Comparison of ENCODE assay signal across 1 cellular context in genomic region chr1:179365342-179366092, GRCh38.
TF ChIP-seq lines count a peak whose summit lies in the region.

A gene with protein sequence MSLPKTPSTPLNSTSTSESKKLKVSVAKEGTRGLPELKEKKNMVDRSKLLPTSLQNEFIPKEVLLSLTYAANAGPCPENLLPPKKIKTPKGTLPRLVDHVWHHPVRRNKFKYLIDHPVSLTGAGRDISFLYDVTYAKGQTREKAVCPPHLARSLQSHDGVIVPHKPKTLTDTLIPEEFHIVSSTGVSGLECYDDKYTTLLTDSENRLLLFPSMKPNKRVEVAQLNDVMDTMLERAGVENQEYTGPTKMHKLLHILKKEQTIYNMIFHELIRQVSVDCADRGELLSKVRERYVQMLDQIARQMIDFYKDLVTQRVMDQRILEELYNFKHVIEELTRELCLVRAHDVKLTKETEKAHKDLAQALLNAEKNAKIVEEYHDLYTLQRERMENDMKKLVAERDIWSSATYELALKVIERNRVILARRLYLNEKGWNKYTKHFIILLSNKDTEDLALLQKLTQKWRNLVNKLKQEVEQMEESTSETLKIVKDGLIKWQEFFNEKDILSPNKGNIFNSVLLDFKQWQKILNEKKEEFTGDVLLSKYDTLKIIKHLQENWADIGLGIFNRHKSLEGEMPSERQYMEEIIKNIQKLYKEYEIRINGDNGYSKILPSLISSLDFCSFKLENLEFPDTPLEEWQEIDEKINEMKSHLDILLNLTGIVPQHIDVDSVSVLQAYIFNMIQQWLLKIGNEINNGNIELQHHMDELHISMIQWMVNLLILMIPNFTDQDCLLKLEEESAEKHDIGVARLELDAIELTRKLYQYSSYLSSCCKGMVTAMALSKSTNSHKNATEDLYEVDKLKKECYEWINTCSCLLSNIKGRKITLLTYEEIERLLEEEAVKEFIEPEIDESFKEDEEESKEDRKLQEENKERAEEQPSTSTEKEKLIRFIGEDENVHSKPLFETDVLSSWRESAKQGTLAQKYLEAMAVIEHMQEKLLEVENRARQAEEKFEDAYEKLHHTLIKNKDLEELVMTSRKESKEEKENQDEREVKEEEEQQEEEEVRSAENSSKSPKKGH (plus strand): TSS chr1:179365971. CDS start chr1:179366510, 539 bp downstream.

TF ChIP-seq in K562, 482 proteins besides CTCF, POLR2A, EP300 and RAD21 (continued from another document and continues in another):
- TF ChIP-seq, protein P1, sequence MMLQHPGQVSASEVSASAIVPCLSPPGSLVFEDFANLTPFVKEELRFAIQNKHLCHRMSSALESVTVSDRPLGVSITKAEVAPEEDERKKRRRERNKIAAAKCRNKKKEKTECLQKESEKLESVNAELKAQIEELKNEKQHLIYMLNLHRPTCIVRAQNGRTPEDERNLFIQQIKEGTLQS (IDR thresholded peaks at IDR 0.05): no peak
- TF ChIP-seq, protein P1 (CRISPR knock-in tag; conservative IDR thresholded peaks at IDR 0.05): peak; percentile 51; the same call in 1 of the 2 replicates
- TF ChIP-seq ZNF224 (CRISPR knock-in tag; IDR thresholded peaks at IDR 0.05) (no peak), SRF (CRISPR knock-in tag; IDR thresholded peaks at IDR 0.05) (peak in 1 of 2 experiments; percentile 64; a peak in 1 of 4 replicates), PTTG1 (tag; IDR thresholded peaks at IDR 0.05; ENCODE audit: low read depth) (no peak), ZNF311 (CRISPR knock-in tag; IDR thresholded peaks at IDR 0.05) (no peak), HDAC1 (IDR thresholded peaks at IDR 0.05) (peak; percentile 73 to 99; a peak in 3 of 4 replicates), SETDB1 (IDR thresholded peaks at IDR 0.05; ENCODE audit: low read length) (no peak), RBM39 (optimal IDR thresholded peaks at IDR 0.05; ENCODE audit: low read depth, low read length) (no peak), SAFB2 (IDR thresholded peaks at IDR 0.05; ENCODE audit: borderline replicate concordance, low read depth, low read length, severe bottlenecking) (no peak), ZNF133 (CRISPR knock-in tag; IDR thresholded peaks at IDR 0.05) (no peak), SP2 (IDR thresholded peaks at IDR 0.05; ENCODE audit: extremely low read depth, low read depth, low read length, poor library complexity, severe bottlenecking) (no peak), NEUROD1 (IDR thresholded peaks at IDR 0.05; ENCODE audit: borderline replicate concordance, low read depth, low read length, partially characterized antibody) (peak; percentile 86), STAG1 (CRISPR knock-in tag; IDR thresholded peaks at IDR 0.05; ENCODE audit: borderline replicate concordance) (no peak), HDAC2 (IDR thresholded peaks at IDR 0.05) (peak; percentile 49; the same call in 1 of the 2 replicates), SUPT5H (IDR thresholded peaks at IDR 0.05) (peak; percentile 63; the same call in 1 of the 2 replicates), GTF2E2 (tag; IDR thresholded peaks at IDR 0.05) (no peak), ZNF121 (CRISPR knock-in tag; conservative IDR thresholded peaks at IDR 0.05) (no peak), ZNF165 (CRISPR knock-in tag; IDR thresholded peaks at IDR 0.05; ENCODE audit: borderline replicate concordance) (0 out of 2 replicates have a peak, but pooled peaks have one; percentile 7), PTBP1 (IDR thresholded peaks at IDR 0.05; ENCODE audit: low read depth, low read length) (no peak), ZNF197 (CRISPR knock-in tag; IDR thresholded peaks at IDR 0.05; ENCODE audit: low read depth) (peak; percentile 77; the same call in 1 of the 2 replicates), CEBPB (tag; IDR thresholded peaks at IDR 0.05) (peak; percentile 43; the same call in 1 of the 2 replicates), CHD1 (IDR thresholded peaks at IDR 0.05; ENCODE audit: low read length) (peak; percentile 49), KLF10 (CRISPR knock-in tag; IDR thresholded peaks at IDR 0.05) (no peak), ARID2 (IDR thresholded peaks at IDR 0.05) (no peak), SNRNP70 (optimal IDR thresholded peaks at IDR 0.05; ENCODE audit: low read depth, low read length) (no peak), ZNF408 (CRISPR knock-in tag; IDR thresholded peaks at IDR 0.05; ENCODE audit: low read depth) (no peak), ZNF655 (CRISPR knock-in tag; IDR thresholded peaks at IDR 0.05) (no peak), ZNF124 (CRISPR knock-in tag; IDR thresholded peaks at IDR 0.05) (no peak), SMAD3 (CRISPR knock-in tag; conservative IDR thresholded peaks at IDR 0.05) (0 out of 2 replicates have a peak, but pooled peaks have one; percentile 45), MEF2D (tag; conservative IDR thresholded peaks at IDR 0.05; ENCODE audit: low read depth) (peak; percentile 11; the same call in 1 of the 2 replicates), NCOA2 (IDR thresholded peaks at IDR 0.05; ENCODE audit: partially characterized antibody in 2 of 2) (peak in 1 of 2 experiments; percentile 96), SLC30A9 (CRISPR knock-in tag; IDR thresholded peaks at IDR 0.05) (no peak), ZBTB7A (IDR thresholded peaks at IDR 0.05; ENCODE audit: borderline replicate concordance, control insufficient read depth, low read depth, low read length) (peak; percentile 98), TAF15 (IDR thresholded peaks at IDR 0.05; ENCODE audit: low read depth, low read length) (no peak), MAFF (IDR thresholded peaks at IDR 0.05; ENCODE audit: low read length) (no peak), TAL1 (IDR thresholded peaks at IDR 0.05) (0 out of 2 replicates have a peak, but pooled peaks have one; percentile 8), NBN (IDR thresholded peaks at IDR 0.05; ENCODE audit: low read depth) (peak; percentile 66; the same call in 1 of the 2 replicates), ETS2 (tag; IDR thresholded peaks at IDR 0.05; ENCODE audit: borderline replicate concordance, poor library complexity, severe bottlenecking) (no peak), GABPB2 (CRISPR knock-in tag; conservative IDR thresholded peaks at IDR 0.05) (no peak)
- TF ChIP-seq, protein P2, sequence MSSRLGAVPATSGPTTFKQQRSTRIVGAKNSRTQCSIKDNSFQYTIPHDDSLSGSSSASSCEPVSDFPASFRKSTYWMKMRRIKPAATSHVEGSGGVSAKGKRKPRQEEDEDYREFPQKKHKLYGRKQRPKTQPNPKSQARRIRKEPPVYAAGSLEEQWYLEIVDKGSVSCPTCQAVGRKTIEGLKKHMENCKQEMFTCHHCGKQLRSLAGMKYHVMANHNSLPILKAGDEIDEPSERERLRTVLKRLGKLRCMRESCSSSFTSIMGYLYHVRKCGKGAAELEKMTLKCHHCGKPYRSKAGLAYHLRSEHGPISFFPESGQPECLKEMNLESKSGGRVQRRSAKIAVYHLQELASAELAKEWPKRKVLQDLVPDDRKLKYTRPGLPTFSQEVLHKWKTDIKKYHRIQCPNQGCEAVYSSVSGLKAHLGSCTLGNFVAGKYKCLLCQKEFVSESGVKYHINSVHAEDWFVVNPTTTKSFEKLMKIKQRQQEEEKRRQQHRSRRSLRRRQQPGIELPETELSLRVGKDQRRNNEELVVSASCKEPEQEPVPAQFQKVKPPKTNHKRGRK (tag; IDR thresholded peaks at IDR 0.05): peak; percentile 93
- TF ChIP-seq, protein P3, sequence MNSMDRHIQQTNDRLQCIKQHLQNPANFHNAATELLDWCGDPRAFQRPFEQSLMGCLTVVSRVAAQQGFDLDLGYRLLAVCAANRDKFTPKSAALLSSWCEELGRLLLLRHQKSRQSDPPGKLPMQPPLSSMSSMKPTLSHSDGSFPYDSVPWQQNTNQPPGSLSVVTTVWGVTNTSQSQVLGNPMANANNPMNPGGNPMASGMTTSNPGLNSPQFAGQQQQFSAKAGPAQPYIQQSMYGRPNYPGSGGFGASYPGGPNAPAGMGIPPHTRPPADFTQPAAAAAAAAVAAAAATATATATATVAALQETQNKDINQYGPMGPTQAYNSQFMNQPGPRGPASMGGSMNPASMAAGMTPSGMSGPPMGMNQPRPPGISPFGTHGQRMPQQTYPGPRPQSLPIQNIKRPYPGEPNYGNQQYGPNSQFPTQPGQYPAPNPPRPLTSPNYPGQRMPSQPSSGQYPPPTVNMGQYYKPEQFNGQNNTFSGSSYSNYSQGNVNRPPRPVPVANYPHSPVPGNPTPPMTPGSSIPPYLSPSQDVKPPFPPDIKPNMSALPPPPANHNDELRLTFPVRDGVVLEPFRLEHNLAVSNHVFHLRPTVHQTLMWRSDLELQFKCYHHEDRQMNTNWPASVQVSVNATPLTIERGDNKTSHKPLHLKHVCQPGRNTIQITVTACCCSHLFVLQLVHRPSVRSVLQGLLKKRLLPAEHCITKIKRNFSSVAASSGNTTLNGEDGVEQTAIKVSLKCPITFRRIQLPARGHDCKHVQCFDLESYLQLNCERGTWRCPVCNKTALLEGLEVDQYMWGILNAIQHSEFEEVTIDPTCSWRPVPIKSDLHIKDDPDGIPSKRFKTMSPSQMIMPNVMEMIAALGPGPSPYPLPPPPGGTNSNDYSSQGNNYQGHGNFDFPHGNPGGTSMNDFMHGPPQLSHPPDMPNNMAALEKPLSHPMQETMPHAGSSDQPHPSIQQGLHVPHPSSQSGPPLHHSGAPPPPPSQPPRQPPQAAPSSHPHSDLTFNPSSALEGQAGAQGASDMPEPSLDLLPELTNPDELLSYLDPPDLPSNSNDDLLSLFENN (IDR thresholded peaks at IDR 0.05; ENCODE audit: low read depth in 2 of 2, low read length in 2 of 2): no peak
- TF ChIP-seq, protein P4, sequence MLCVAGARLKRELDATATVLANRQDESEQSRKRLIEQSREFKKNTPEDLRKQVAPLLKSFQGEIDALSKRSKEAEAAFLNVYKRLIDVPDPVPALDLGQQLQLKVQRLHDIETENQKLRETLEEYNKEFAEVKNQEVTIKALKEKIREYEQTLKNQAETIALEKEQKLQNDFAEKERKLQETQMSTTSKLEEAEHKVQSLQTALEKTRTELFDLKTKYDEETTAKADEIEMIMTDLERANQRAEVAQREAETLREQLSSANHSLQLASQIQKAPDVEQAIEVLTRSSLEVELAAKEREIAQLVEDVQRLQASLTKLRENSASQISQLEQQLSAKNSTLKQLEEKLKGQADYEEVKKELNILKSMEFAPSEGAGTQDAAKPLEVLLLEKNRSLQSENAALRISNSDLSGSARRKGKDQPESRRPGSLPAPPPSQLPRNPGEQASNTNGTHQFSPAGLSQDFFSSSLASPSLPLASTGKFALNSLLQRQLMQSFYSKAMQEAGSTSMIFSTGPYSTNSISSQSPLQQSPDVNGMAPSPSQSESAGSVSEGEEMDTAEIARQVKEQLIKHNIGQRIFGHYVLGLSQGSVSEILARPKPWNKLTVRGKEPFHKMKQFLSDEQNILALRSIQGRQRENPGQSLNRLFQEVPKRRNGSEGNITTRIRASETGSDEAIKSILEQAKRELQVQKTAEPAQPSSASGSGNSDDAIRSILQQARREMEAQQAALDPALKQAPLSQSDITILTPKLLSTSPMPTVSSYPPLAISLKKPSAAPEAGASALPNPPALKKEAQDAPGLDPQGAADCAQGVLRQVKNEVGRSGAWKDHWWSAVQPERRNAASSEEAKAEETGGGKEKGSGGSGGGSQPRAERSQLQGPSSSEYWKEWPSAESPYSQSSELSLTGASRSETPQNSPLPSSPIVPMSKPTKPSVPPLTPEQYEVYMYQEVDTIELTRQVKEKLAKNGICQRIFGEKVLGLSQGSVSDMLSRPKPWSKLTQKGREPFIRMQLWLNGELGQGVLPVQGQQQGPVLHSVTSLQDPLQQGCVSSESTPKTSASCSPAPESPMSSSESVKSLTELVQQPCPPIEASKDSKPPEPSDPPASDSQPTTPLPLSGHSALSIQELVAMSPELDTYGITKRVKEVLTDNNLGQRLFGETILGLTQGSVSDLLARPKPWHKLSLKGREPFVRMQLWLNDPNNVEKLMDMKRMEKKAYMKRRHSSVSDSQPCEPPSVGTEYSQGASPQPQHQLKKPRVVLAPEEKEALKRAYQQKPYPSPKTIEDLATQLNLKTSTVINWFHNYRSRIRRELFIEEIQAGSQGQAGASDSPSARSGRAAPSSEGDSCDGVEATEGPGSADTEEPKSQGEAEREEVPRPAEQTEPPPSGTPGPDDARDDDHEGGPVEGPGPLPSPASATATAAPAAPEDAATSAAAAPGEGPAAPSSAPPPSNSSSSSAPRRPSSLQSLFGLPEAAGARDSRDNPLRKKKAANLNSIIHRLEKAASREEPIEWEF (CRISPR knock-in tag; IDR thresholded peaks at IDR 0.05): no peak
- TF ChIP-seq, protein P5, sequence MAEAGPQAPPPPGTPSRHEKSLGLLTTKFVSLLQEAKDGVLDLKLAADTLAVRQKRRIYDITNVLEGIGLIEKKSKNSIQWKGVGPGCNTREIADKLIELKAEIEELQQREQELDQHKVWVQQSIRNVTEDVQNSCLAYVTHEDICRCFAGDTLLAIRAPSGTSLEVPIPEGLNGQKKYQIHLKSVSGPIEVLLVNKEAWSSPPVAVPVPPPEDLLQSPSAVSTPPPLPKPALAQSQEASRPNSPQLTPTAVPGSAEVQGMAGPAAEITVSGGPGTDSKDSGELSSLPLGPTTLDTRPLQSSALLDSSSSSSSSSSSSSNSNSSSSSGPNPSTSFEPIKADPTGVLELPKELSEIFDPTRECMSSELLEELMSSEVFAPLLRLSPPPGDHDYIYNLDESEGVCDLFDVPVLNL (CRISPR knock-in tag; IDR thresholded peaks at IDR 0.05; ENCODE audit: low read depth): no peak
- TF ChIP-seq, protein P6, sequence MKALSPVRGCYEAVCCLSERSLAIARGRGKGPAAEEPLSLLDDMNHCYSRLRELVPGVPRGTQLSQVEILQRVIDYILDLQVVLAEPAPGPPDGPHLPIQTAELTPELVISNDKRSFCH (CRISPR knock-in tag; IDR thresholded peaks at IDR 0.05): no peak
- TF ChIP-seq, protein P6 (tag; IDR thresholded peaks at IDR 0.05): 0 out of 2 replicates have a peak, but pooled peaks have one; percentile 46
- TF ChIP-seq, protein P7, sequence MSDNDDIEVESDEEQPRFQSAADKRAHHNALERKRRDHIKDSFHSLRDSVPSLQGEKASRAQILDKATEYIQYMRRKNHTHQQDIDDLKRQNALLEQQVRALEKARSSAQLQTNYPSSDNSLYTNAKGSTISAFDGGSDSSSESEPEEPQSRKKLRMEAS (CRISPR knock-in tag; IDR thresholded peaks at IDR 0.05): peak; percentile 56; the same call in 1 of the 2 replicates
